ENCODE assay signal across 8 cellular contexts in genomic region chrX:101658661-101659477, GRCh38. TPM values are rescaled to one million over a fixed set of nuclear protein-coding genes. Genes with fewer than 3 reads are reported as not detected.
A peak's percentile ranks its signal among the peaks of the same experiment; 100 is the strongest.
DNase-seq lines count a peak whose midpoint lies in the region; ATAC-seq, FAIRE-seq and TF ChIP-seq lines count a peak whose summit lies in the region.

No MANE protein-coding gene starts in this region.

- no peaks in the 10 kb centered on the region for H3F3A ChIP-seq in PC-3 (ENCODE audit: low read length, unreplicated experiment)

- intact Hi-C loops in PC-3 (cut with micrococcal nuclease) = no loop called here
- intact Hi-C loops in activated naive CD4-positive, alpha-beta T cell treated with anti-CD3 and anti-CD28 coated beads for 36 hours (cut with micrococcal nuclease) = loop anchor here (2.0 kb wide), 2 partner anchors 140 to 250 kb away; partner anchors contain the start of gene HNRNPH2

- H3K4me2 ChIP-seq in PC-3 (ENCODE audit: low read length) = peak overlapping the region; percentile 89

- H3K36me3 ChIP-seq in PC-3 (ENCODE audit: low read depth, low read length) = no peaks in the 10 kb centered on the region
- no peaks in the 10 kb centered on the region for H3K36me3 ChIP-seq in thymus (ENCODE audit: control insufficient read depth, insufficient read depth)

- peak overlapping the region; percentile 81 for H2AFZ ChIP-seq in PC-3 (ENCODE audit: low read length)

- no peaks in the 10 kb centered on the region for H3K9me2 ChIP-seq in PC-3 (replicated peaks; ENCODE audit: low read length)

- no peaks in the 10 kb centered on the region for H3K79me2 ChIP-seq in PC-3 (ENCODE audit: low read length)

- FAIRE-seq in HTR-8/SVneo (lab: Jason Lieb, UNC) = no peak

- no peaks in the 10 kb centered on the region for H3K36me3 Mint-ChIP-seq in activated naive CD4-positive, alpha-beta T cell treated with anti-CD3 and anti-CD28 coated beads for 36 hours (ENCODE audit: low read depth)

- no peaks in the 10 kb centered on the region for H3K9me3 Mint-ChIP-seq in activated naive CD4-positive, alpha-beta T cell treated with anti-CD3 and anti-CD28 coated beads for 36 hours

- POLR2A ChIA-PET in PC-3 (lab: Charles Lee; ENCODE audit: unreplicated experiment) = no interaction called here

- peak overlapping the region; percentile 76 for H3K4me3 Mint-ChIP-seq in activated naive CD4-positive, alpha-beta T cell treated with anti-CD3 and anti-CD28 coated beads for 36 hours

- ATAC-seq in GM18505 (IDR thresholded peaks at IDR 0.05; ENCODE audit: unreplicated experiment) (peak; percentile 74), HG03159 (IDR thresholded peaks at IDR 0.05; ENCODE audit: unreplicated experiment) (peak; percentile 55), PC-3 (peak; percentile 95), omental fat pad (ENCODE audit: low FRiP score) (peak; percentile 65)

- TF ChIP-seq POLR2A in GM18505 (IDR thresholded peaks at IDR 0.05; ENCODE audit: borderline replicate concordance, extremely low read depth, insufficient read depth, insufficient read length) = no peak

- H3K9me3 ChIP-seq in PC-3 (ENCODE audit: low read length) (no peaks in the 10 kb centered on the region), thymus (ENCODE audit: control insufficient read depth) (no peaks in the 10 kb centered on the region)

- H3K27me3 Mint-ChIP-seq in activated naive CD4-positive, alpha-beta T cell treated with anti-CD3 and anti-CD28 coated beads for 36 hours (ENCODE audit: low read depth) = no peaks in the 10 kb centered on the region

- H3K27me3 ChIP-seq in PC-3 (ENCODE audit: low read length) (peaks cover 7% of the 10 kb centered on the region), thymus (ENCODE audit: control insufficient read depth, insufficient read depth) (no peaks in the 10 kb centered on the region)

- H3K4me1 ChIP-seq in PC-3 (ENCODE audit: insufficient read depth, low read length) (no peaks in the 10 kb centered on the region), thymus (ENCODE audit: control insufficient read depth, insufficient read depth, low read length) (no peaks in the 10 kb centered on the region)

- BruUV-seq in PC-3 (replicated peaks; lab: Mats Ljungman, UMichigan) = TSS peak; percentile 66

- H3K4me3 ChIP-seq in PC-3 (ENCODE audit: low read length) = peak overlapping the region; percentile 74
- peak overlapping the region; percentile 62 for H3K4me3 ChIP-seq in thymus (ENCODE audit: low read length)

- DNase-seq in PC-3 (peak; percentile 35), germinal center (ENCODE audit: low spot score) (peak; percentile 64), omental fat pad (ENCODE audit: low spot score) (no peak), HTR-8/SVneo (ENCODE audit: insufficient read length, low spot score) (no peak)
- DNase-seq in activated naive CD4-positive, alpha-beta T cell treated with anti-CD3 and anti-CD28 coated beads for 36 hours = peak; percentile 77

- no peaks in the 10 kb centered on the region for H4K20me1 ChIP-seq in PC-3 (ENCODE audit: low read length)

- TF ChIP-seq CTCF in PC-3 (conservative IDR thresholded peaks at IDR 0.05; ENCODE audit: low read depth, low read length) = no peak
- TF ChIP-seq CTCF in omental fat pad (IDR thresholded peaks at IDR 0.05) = no peak

- CTCF ChIA-PET in PC-3 (lab: Charles Lee) = no interaction called here
- CTCF ChIA-PET in activated naive CD4-positive, alpha-beta T cell treated with anti-CD3 and anti-CD28 coated beads for 36 hours (lab: Charles Lee) = interaction anchor here (0.6 kb wide), 1 partner anchor 243 kb away, joined by 3 read pairs; no protein-coding TSS in a partner anchor

- WGBS in thymus = under 1% methylated on average over 37 of the region's 37 CpGs

- H3K27ac Mint-ChIP-seq in activated naive CD4-positive, alpha-beta T cell treated with anti-CD3 and anti-CD28 coated beads for 36 hours = peak overlapping the region; percentile 8

- peaks cover 28% of the 10 kb centered on the region for H3K4me1 Mint-ChIP-seq in activated naive CD4-positive, alpha-beta T cell treated with anti-CD3 and anti-CD28 coated beads for 36 hours (ENCODE audit: low read depth)

- H3K27ac ChIP-seq in PC-3 (ENCODE audit: low read length) (no peak overlapping the region), thymus (ENCODE audit: low read depth) (no peak overlapping the region)

- peak overlapping the region; percentile 58 for H3K9ac ChIP-seq in PC-3 (ENCODE audit: low read length)

RNA-seq across cellular contexts. Expression of gene ARMCX2, which starts 0.8 kb away (rescaled TPM):
- 0.58 and 0.98 TPM in 2 replicates for total RNA-seq in PC-3 (2014; rRNA removed)
- total RNA-seq in activated naive CD4-positive, alpha-beta T cell treated with anti-CD3 and anti-CD28 coated beads for 36 hours = 10 to 100 TPM in 1 of 2 experiments, 1 to 10 TPM in 1; 9.3 to 10.9 TPM
- 10 to 100 TPM in 3 of 4 donors, 1 to 10 TPM in 1; 9.7 to 32.1 (median 20.0) TPM for total RNA-seq in omental fat pad
- polyA plus RNA-seq in thymus = 19.6 TPM

RNA-seq across cellular contexts. Expression of gene ARMCX3, which starts 35.9 kb away (rescaled TPM):
- total RNA-seq in PC-3 (2014; rRNA removed) (13.6 and 16.0 TPM in 2 replicates), omental fat pad (10 to 100 TPM; 33.7 to 51.2 (median 48.7) TPM)
- total RNA-seq in activated naive CD4-positive, alpha-beta T cell treated with anti-CD3 and anti-CD28 coated beads for 36 hours = 10 to 100 TPM; 28.2 to 30.4 TPM
- 35.0 TPM for polyA plus RNA-seq in thymus

RNA-seq across cellular contexts. Expression of gene ARMCX6, which starts 41.1 kb away (rescaled TPM):
- 33.7 and 52.8 TPM in 2 replicates for total RNA-seq in PC-3 (2014; rRNA removed)
- 10 to 100 TPM; 30.7 to 31.6 TPM for total RNA-seq in activated naive CD4-positive, alpha-beta T cell treated with anti-CD3 and anti-CD28 coated beads for 36 hours
- 10 to 100 TPM; 13.3 to 20.7 (median 19.2) TPM for total RNA-seq in omental fat pad
- 36.4 TPM for polyA plus RNA-seq in thymus

Comparison
In these comparisons a context has a peak if more than half of its experiments do, and no peak if none do; other contexts are left out.
1. DNase-seq: peak in PC-3 (single experiment), activated naive CD4-positive, alpha-beta T cell treated with anti-CD3 and anti-CD28 coated beads for 36 hours (single experiment) and germinal center (single experiment); none in omental fat pad (single experiment) and HTR-8/SVneo (single experiment).
2. Peak in every context shown above with its lines, with median percentiles within 50 percentile points of each other: ATAC-seq.